ENCODE assay signal across 1 cellular context in genomic region chr11:45390407-45390806, GRCh38.
TF ChIP-seq lines count a peak whose summit lies in the region.

No MANE protein-coding gene starts in this region.

TF ChIP-seq in HepG2, 621 proteins besides CTCF, POLR2A, EP300 and RAD21 (continued from another document):
- 0 out of 2 replicates have a peak, but pooled peaks have one; percentile 24 for TF ChIP-seq ARID5B (CRISPR knock-in tag; IDR thresholded peaks at IDR 0.05)
- no peak for TF ChIP-seq TEAD3 (CRISPR knock-in tag; optimal IDR thresholded peaks at IDR 0.05; ENCODE audit: borderline replicate concordance)
- TF ChIP-seq MAX (IDR thresholded peaks at IDR 0.05) = peak; percentile 22; the same call in 1 of the 2 replicates
- 0 out of 2 replicates have a peak, but pooled peaks have one; percentile 6 for TF ChIP-seq FOXA3 (CRISPR knock-in tag; IDR thresholded peaks at IDR 0.05)
- TF ChIP-seq, protein P1, sequence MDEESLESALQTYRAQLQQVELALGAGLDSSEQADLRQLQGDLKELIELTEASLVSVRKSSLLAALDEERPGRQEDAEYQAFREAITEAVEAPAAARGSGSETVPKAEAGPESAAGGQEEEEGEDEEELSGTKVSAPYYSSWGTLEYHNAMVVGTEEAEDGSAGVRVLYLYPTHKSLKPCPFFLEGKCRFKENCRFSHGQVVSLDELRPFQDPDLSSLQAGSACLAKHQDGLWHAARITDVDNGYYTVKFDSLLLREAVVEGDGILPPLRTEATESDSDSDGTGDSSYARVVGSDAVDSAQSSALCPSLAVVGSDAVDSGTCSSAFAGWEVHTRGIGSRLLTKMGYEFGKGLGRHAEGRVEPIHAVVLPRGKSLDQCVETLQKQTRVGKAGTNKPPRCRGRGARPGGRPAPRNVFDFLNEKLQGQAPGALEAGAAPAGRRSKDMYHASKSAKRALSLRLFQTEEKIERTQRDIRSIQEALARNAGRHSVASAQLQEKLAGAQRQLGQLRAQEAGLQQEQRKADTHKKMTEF (CRISPR knock-in tag; IDR thresholded peaks at IDR 0.05) = no peak
- peak; percentile 42; the same call in 1 of the 2 replicates for TF ChIP-seq PAXIP1 (CRISPR knock-in tag; conservative IDR thresholded peaks at IDR 0.05)
- TF ChIP-seq ETV5 (CRISPR knock-in tag; IDR thresholded peaks at IDR 0.05; ENCODE audit: borderline replicate concordance) = peak; percentile 23; the same call in 1 of the 2 replicates
- no peak for TF ChIP-seq CREM (IDR thresholded peaks at IDR 0.05)
- no peak for TF ChIP-seq CREM (CRISPR knock-in tag; IDR thresholded peaks at IDR 0.05)
- no peak for TF ChIP-seq GATAD1 (CRISPR knock-in tag; IDR thresholded peaks at IDR 0.05)
- peak; percentile 73 for TF ChIP-seq FOSL2 (CRISPR knock-in tag; IDR thresholded peaks at IDR 0.05)
- TF ChIP-seq, protein P2, sequence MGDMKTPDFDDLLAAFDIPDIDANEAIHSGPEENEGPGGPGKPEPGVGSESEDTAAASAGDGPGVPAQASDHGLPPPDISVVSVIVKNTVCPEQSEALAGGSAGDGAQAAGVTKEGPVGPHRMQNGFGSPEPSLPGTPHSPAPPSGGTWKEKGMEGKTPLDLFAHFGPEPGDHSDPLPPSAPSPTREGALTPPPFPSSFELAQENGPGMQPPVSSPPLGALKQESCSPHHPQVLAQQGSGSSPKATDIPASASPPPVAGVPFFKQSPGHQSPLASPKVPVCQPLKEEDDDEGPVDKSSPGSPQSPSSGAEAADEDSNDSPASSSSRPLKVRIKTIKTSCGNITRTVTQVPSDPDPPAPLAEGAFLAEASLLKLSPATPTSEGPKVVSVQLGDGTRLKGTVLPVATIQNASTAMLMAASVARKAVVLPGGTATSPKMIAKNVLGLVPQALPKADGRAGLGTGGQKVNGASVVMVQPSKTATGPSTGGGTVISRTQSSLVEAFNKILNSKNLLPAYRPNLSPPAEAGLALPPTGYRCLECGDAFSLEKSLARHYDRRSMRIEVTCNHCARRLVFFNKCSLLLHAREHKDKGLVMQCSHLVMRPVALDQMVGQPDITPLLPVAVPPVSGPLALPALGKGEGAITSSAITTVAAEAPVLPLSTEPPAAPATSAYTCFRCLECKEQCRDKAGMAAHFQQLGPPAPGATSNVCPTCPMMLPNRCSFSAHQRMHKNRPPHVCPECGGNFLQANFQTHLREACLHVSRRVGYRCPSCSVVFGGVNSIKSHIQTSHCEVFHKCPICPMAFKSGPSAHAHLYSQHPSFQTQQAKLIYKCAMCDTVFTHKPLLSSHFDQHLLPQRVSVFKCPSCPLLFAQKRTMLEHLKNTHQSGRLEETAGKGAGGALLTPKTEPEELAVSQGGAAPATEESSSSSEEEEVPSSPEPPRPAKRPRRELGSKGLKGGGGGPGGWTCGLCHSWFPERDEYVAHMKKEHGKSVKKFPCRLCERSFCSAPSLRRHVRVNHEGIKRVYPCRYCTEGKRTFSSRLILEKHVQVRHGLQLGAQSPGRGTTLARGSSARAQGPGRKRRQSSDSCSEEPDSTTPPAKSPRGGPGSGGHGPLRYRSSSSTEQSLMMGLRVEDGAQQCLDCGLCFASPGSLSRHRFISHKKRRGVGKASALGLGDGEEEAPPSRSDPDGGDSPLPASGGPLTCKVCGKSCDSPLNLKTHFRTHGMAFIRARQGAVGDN (CRISPR knock-in tag; IDR thresholded peaks at IDR 0.05) = peak; percentile 6; the same call in 1 of the 2 replicates
- no peak for TF ChIP-seq ZFYVE20 (CRISPR knock-in tag; IDR thresholded peaks at IDR 0.05; ENCODE audit: borderline replicate concordance, low read depth)
- TF ChIP-seq ZFP36L1 (CRISPR knock-in tag; IDR thresholded peaks at IDR 0.05) = no peak
- no peak for TF ChIP-seq NFE2 (CRISPR knock-in tag; IDR thresholded peaks at IDR 0.05)
- no peak for TF ChIP-seq SMAD9 (CRISPR knock-in tag; IDR thresholded peaks at IDR 0.05)
- peak; percentile 40; the same call in 1 of the 2 replicates for TF ChIP-seq RXRB (CRISPR knock-in tag; IDR thresholded peaks at IDR 0.05; ENCODE audit: borderline replicate concordance)
- peak; percentile 56 for TF ChIP-seq RARA (CRISPR knock-in tag; IDR thresholded peaks at IDR 0.05)
- no peak for TF ChIP-seq TCF12 (IDR thresholded peaks at IDR 0.05)
- no peak for TF ChIP-seq TCF12 (CRISPR knock-in tag; IDR thresholded peaks at IDR 0.05)
- no peak for TF ChIP-seq ZFP90 (CRISPR knock-in tag; IDR thresholded peaks at IDR 0.05; ENCODE audit: borderline replicate concordance)
- TF ChIP-seq CEBPG (CRISPR knock-in tag; IDR thresholded peaks at IDR 0.05) = 0 out of 2 replicates have a peak, but pooled peaks have one; percentile 36
- no peak for TF ChIP-seq SATB2 (CRISPR knock-in tag; IDR thresholded peaks at IDR 0.05)
- TF ChIP-seq ZNF382 (CRISPR knock-in tag; IDR thresholded peaks at IDR 0.05; ENCODE audit: borderline replicate concordance) = no peak
- TF ChIP-seq ZNF180 (CRISPR knock-in tag; IDR thresholded peaks at IDR 0.05; ENCODE audit: borderline replicate concordance, low read depth) = no peak
- TF ChIP-seq KDM2A (CRISPR knock-in tag; IDR thresholded peaks at IDR 0.05; ENCODE audit: borderline replicate concordance, low read depth) = no peak
- TF ChIP-seq U2AF1 (optimal IDR thresholded peaks at IDR 0.05; ENCODE audit: low read depth, low read length) = no peak
- TF ChIP-seq FIP1L1 (IDR thresholded peaks at IDR 0.05; ENCODE audit: borderline replicate concordance, insufficient read depth, low read depth, low read length) = no peak
- TF ChIP-seq BRF2 (CRISPR knock-in tag; IDR thresholded peaks at IDR 0.05) = no peak
